ENCODE assay signal across 20 cellular contexts in genomic region chr1:174836543-174836942, GRCh38.
DNase-seq lines count a peak whose midpoint lies in the region; ATAC-seq and TF ChIP-seq lines count a peak whose summit lies in the region.
"Had no signal": no experiment of that assay in that cellular context is flagged by ENCODE, and none has a peak within 500 bp of the region (broad histone marks: within the 10 kb centered on the region; RNA-seq: fewer than 3 reads in every experiment).

No MANE protein-coding gene starts in this region.

- ATAC-seq in left ventricle myocardium superior (peak; percentile 87), left cardiac atrium (no peak)
- ATAC-seq: A549, GM12878, GM23338, K562 had no signal

- no peak for TF ChIP-seq CTCF in choroid plexus epithelial cell (conservative IDR thresholded peaks at IDR 0.05; ENCODE audit: low read depth, low read length)

- no peaks in the 10 kb centered on the region for H3K9me3 ChIP-seq in adipocyte (ENCODE audit: control insufficient read depth, low read length)
- H3K9me3 ChIP-seq: A549, BE2C, HAP-1 had no signal

- H3K9ac ChIP-seq in adipocyte (ENCODE audit: low read length): no peak overlapping the region

- H3K36me3 ChIP-seq in adipocyte (ENCODE audit: control insufficient read depth, insufficient read depth, low read length, severe bottlenecking): no peaks in the 10 kb centered on the region
- H3K36me3 ChIP-seq: BE2C, HAP-1 had no signal

- intact Hi-C loops in left ventricle myocardium superior (cut with micrococcal nuclease) (no loop called here), left cardiac atrium (cut with DNase I) (no loop called here)

- no peak overlapping the region for H3K4me3 ChIP-seq in adipocyte (ENCODE audit: low read length)
- no peak overlapping the region for H3K4me3 ChIP-seq in choroid plexus epithelial cell (ENCODE audit: low read depth, low read length)
- H3K4me3 ChIP-seq: A549, GM12878, GM23338, HAP-1, K562 had no signal

- DNase-seq in left ventricle myocardium superior (no peak), left cardiac atrium (no peak), adipocyte (ENCODE audit: low read depth) (peak; percentile 8), choroid plexus epithelial cell (ENCODE audit: low read depth) (peak; percentile 37), SKM-1 (lab: John Stamatoyannopoulos, UW; ENCODE audit: unreplicated experiment) (no peak), glomerular visceral epithelial cell (ENCODE audit: extremely low spot score) (no peak)
- no peak for DNase-seq in activated CD8-positive, alpha-beta memory T cell treated with anti-CD3 and anti-CD28 coated beads, Interleukin-2, amount 50 U/mL, for 4 hours
- DNase-seq: BE2C, DMS79 treated with DMSO at 0.1 percent for 48 hours, NCI-H1092 treated with DMSO at 0.1 percent for 48 hours, NCI-H1436 treated with DMSO at 0.1 percent for 48 hours, NCI-H2029, NCI-H2227 treated with DMSO at 0.1 percent for 48 hours, NCI-H510A treated with DMSO at 0.1 percent for 48 hours, NCI-H748 treated with DMSO at 0.1 percent for 48 hours had no signal

- no peaks in the 10 kb centered on the region for H3K27me3 ChIP-seq in adipocyte (replicated peaks; ENCODE audit: control insufficient read depth, insufficient read depth, low read length)
- H3K27me3 ChIP-seq: BE2C had no signal

- no peaks in the 10 kb centered on the region for H3K4me1 ChIP-seq in adipocyte (ENCODE audit: control insufficient read depth, insufficient read depth, low read length)
- H3K4me1 ChIP-seq: A549, BE2C, HAP-1 had no signal

Comparison
In these comparisons a context has a peak if more than half of its experiments do, and no peak if none do; other contexts are left out.
1. DNase-seq: peak in adipocyte (single experiment) and choroid plexus epithelial cell (single experiment); none in left ventricle myocardium superior (single experiment), left cardiac atrium (single experiment), SKM-1 (single experiment), glomerular visceral epithelial cell (single experiment) and activated CD8-positive, alpha-beta memory T cell treated with anti-CD3 and anti-CD28 coated beads, Interleukin-2, amount 50 U/mL, for 4 hours (single experiment).